Comparison of ENCODE assay signal across 19 cellular contexts in genomic region chr2:24958411-24958935, GRCh38. TPM values are rescaled to one million over a fixed set of nuclear protein-coding genes. Genes with fewer than 3 reads are reported as not detected.
A peak's percentile ranks its signal among the peaks of the same experiment; 100 is the strongest.
DNase-seq lines count a peak whose midpoint lies in the region; ATAC-seq, FAIRE-seq and TF ChIP-seq lines count a peak whose summit lies in the region.
"Had no signal": no experiment of that assay in that cellular context is flagged by ENCODE, and none has a peak within 500 bp of the region (broad histone marks: within the 10 kb centered on the region; RNA-seq: fewer than 3 reads in every experiment).

No MANE protein-coding gene starts in this region.

- H3K27ac ChIP-seq in K562 (ENCODE audit: extremely low read depth, low read depth, low read length) (no peak overlapping the region), endothelial cell of umbilical vein (ENCODE audit: insufficient read depth, low read depth, low read length) (no peak overlapping the region)
- H3K27ac ChIP-seq: GM23248 had no signal

- no peaks in the 10 kb centered on the region for H4K20me1 ChIP-seq in K562 (replicated peaks; ENCODE audit: control insufficient read depth, insufficient read depth, low read length)
- H4K20me1 ChIP-seq in endothelial cell of umbilical vein (replicated peaks; ENCODE audit: control insufficient read depth, extremely low read depth, insufficient read depth, low read length): no peaks in the 10 kb centered on the region

- H3K79me2 ChIP-seq in K562 (ENCODE audit: control insufficient read depth, insufficient read depth, low read length): no peaks in the 10 kb centered on the region
- H3K79me2 ChIP-seq in endothelial cell of umbilical vein (ENCODE audit: control insufficient read depth, insufficient read depth, low read length): no peaks in the 10 kb centered on the region

- H3K4me1 ChIP-seq in K562 (replicated peaks in 1 of 2; ENCODE audit: control insufficient read depth in 2 of 2, insufficient read depth in 2 of 2, low read length in 2 of 2) (no peaks in the 10 kb centered on the region), endothelial cell of umbilical vein (ENCODE audit: control insufficient read depth, extremely low read depth, insufficient read depth, low read length) (no peaks in the 10 kb centered on the region)

- H3K27me3 ChIP-seq in K562 (ENCODE audit: control insufficient read depth in 2 of 2, insufficient read depth in 2 of 2, low read length in 2 of 2) (no peaks in the 10 kb centered on the region), endothelial cell of umbilical vein (ENCODE audit: control insufficient read depth in 2 of 2, insufficient read depth in 2 of 2, low read length in 2 of 2) (no peaks in the 10 kb centered on the region)

- ATAC-seq in T-helper 17 cell (no peak), K562 (no peak), GM21367 (IDR thresholded peaks at IDR 0.05; ENCODE audit: unreplicated experiment) (no peak)

- no peaks in the 10 kb centered on the region for H3K27me3 Mint-ChIP-seq in T-helper 17 cell
- H3K27me3 Mint-ChIP-seq: CD4-positive, alpha-beta memory T cell had no signal

- DNase-seq in T-helper 17 cell (no peak), K562 (ENCODE audit: extremely low read depth in 1 of 4, low spot score in 3 of 4) (no peak), endothelial cell of umbilical vein (ENCODE audit: low read depth, low spot score) (peak; percentile 74), pulmonary artery endothelial cell (ENCODE audit: low read depth, low spot score) (peak; percentile 22), GM12891 (ENCODE audit: insufficient read length, low spot score) (no peak)
- no peak for DNase-seq in activated T-cell treated with anti-CD3 and anti-CD28 coated beads, Interleukin-2, amount 50 U/mL, for 1 hour
- DNase-seq: C1 segment of cervical spinal cord; Calu3; CD4-positive, alpha-beta memory T cell; COR-L47; DMS53; DMS79 treated with DMSO at 0.1 percent for 48 hours; GF-D8; GM23248; H7; HCEC 1CT had no signal

- peaks cover 29% of the 10 kb centered on the region for H3K36me3 Mint-ChIP-seq in T-helper 17 cell (ENCODE audit: low read depth)

- peaks cover 22% of the 10 kb centered on the region for H3K4me1 Mint-ChIP-seq in T-helper 17 cell

- H3K36me3 ChIP-seq in K562 (ENCODE audit: control insufficient read depth, insufficient read depth, low read length): peaks cover 55% of the 10 kb centered on the region
- H3K36me3 ChIP-seq in endothelial cell of umbilical vein (ENCODE audit: control insufficient read depth in 2 of 2, extremely low read depth in 1 of 2, insufficient read depth in 2 of 2, low read length in 2 of 2): peaks cover 4 to 12% of the 10 kb centered on the region in 2 experiments

- no peak for TF ChIP-seq CTCF in K562 (IDR thresholded peaks at IDR 0.05 in 2 of 3, conservative IDR thresholded peaks at IDR 0.05 in 1 of 3; ENCODE audit: insufficient read depth in 2 of 3, low read depth in 1 of 3, low read length in 3 of 3)
- TF ChIP-seq CTCF in endothelial cell of umbilical vein (IDR thresholded peaks at IDR 0.05; ENCODE audit: extremely low read depth in 1 of 2, insufficient read depth in 1 of 2, low read depth in 1 of 2, low read length in 2 of 2): no peak

- CTCF ChIA-PET in K562 (lab: Yijun Ruan, JAX; ENCODE audit: low intra/inter-chr PET ratio) (no interaction called here), endothelial cell of umbilical vein (lab: Charles Lee) (interaction anchor here (1.3 kb wide), 1 partner anchor 12 kb away, joined by 3 read pairs; no protein-coding TSS in a partner anchor)

- no peak for TF ChIP-seq EP300 in K562 (IDR thresholded peaks at IDR 0.05; ENCODE audit: low read length)

- WGBS in K562 (ENCODE audit: insufficient coverage, low coverage, missing lambda C conversion rate): 74% methylated on average over 3 of the region's 3 CpGs

- H3K27ac Mint-ChIP-seq in T-helper 17 cell: peak overlapping the region; percentile 55

- no peak for TF ChIP-seq POLR2A in K562 (conservative IDR thresholded peaks at IDR 0.05)
- no peak for TF ChIP-seq POLR2A in endothelial cell of umbilical vein (IDR thresholded peaks at IDR 0.05; ENCODE audit: low read depth, low read length)
- TF ChIP-seq POLR2A in GM12891 (IDR thresholded peaks at IDR 0.05; ENCODE audit: low read depth, low read length): no peak

- in situ Hi-C loops in K562 (cut with MboI): no loop called here

- dilution Hi-C loops in endothelial cell of umbilical vein (cut with MboI; ENCODE audit: extremely low pct_ligation_motif_present, low sequenced_read_pairs): no loop called here

- H3K4me3 Mint-ChIP-seq in T-helper 17 cell: no peak overlapping the region
- H3K4me3 Mint-ChIP-seq: CD4-positive, alpha-beta memory T cell had no signal

- no peak overlapping the region for H3K4me2 ChIP-seq in K562 (ENCODE audit: insufficient read depth, low read length)
- H3K4me2 ChIP-seq in endothelial cell of umbilical vein (ENCODE audit: insufficient read depth, low read length): no peak overlapping the region

- no TSS peak for BruUV-seq in K562 (replicated peaks; lab: Mats Ljungman, UMichigan)
- BruUV-seq in endothelial cell of umbilical vein (replicated peaks; lab: Mats Ljungman, UMichigan): no TSS peak

- no peaks in the 10 kb centered on the region for H3K9me1 ChIP-seq in K562 (ENCODE audit: control insufficient read depth, insufficient read depth, low read length)
- H3K9me1 ChIP-seq in endothelial cell of umbilical vein (replicated peaks; ENCODE audit: control insufficient read depth, extremely low read depth, insufficient read depth, low read length): no peaks in the 10 kb centered on the region

- no peak for TF ChIP-seq RAD21 in K562 (CRISPR knock-in tag; conservative IDR thresholded peaks at IDR 0.05 in 1 of 2, IDR thresholded peaks at IDR 0.05 in 1 of 2)

- H3K9ac ChIP-seq in K562 (ENCODE audit: insufficient read depth in 1 of 2, low read depth in 2 of 2, low read length in 2 of 2) (no peak overlapping the region), endothelial cell of umbilical vein (replicated peaks; ENCODE audit: extremely low read depth, insufficient read depth, low read length) (no peak overlapping the region)
- H3K9ac ChIP-seq: GM23248 had no signal

- peaks cover 6% of the 10 kb centered on the region for H3K9me3 ChIP-seq in T-helper 17 cell (ENCODE audit: control insufficient read depth, low read length, poor library complexity, severe bottlenecking)
- no peaks in the 10 kb centered on the region for H3K9me3 ChIP-seq in K562 (replicated peaks; ENCODE audit: control insufficient read depth, insufficient read depth, low read depth, low read length)
- H3K9me3 ChIP-seq in endothelial cell of umbilical vein (replicated peaks; ENCODE audit: control insufficient read depth, insufficient read depth, low read length): no peaks in the 10 kb centered on the region

- POLR2A ChIA-PET in K562 (lab: Yijun Ruan, JAX): interaction anchor here (0.8 kb wide), 2 partner anchors 13 to 175 kb away, joined by 3 to 5 read pairs; no protein-coding TSS in a partner anchor
- POLR2A ChIA-PET in endothelial cell of umbilical vein (lab: Charles Lee): no interaction called here

- no peak overlapping the region for H2AFZ ChIP-seq in K562 (ENCODE audit: low read depth, low read length)
- H2AFZ ChIP-seq in endothelial cell of umbilical vein (ENCODE audit: low read depth, low read length): no peak overlapping the region
- H2AFZ ChIP-seq: GM23248 had no signal

- no peak for FAIRE-seq in K562 (lab: Jason Lieb, UNC)
- FAIRE-seq in endothelial cell of umbilical vein (lab: Jason Lieb, UNC): peak; percentile 68
- no peak for FAIRE-seq in GM12891 (lab: Jason Lieb, UNC)
- FAIRE-seq: GM12892, H1 had no signal

- intact Hi-C loops in K562 (cut with micrococcal nuclease): no loop called here
- intact Hi-C loops in endothelial cell of umbilical vein (cut with micrococcal nuclease): no loop called here

- H3K4me3 ChIP-seq in K562 (no peak overlapping the region), endothelial cell of umbilical vein (replicated peaks in 1 of 3; ENCODE audit: insufficient read depth in 1 of 3, low read depth in 1 of 3, low read length in 3 of 3) (no peak overlapping the region)
- H3K4me3 ChIP-seq: GM23248 had no signal

RNA-seq across cellular contexts. Expression of gene DNAJC27, which starts 13.3 kb away (rescaled TPM):
- 10 to 100 TPM; 15.7 to 19.2 TPM for total RNA-seq in T-helper 17 cell
- total RNA-seq in K562 (2011; cell fraction: chromatin; rRNA removed; ENCODE audit: low replicate concordance): 4.1 and 14.7 TPM in 2 replicates
- 4.2 and 4.5 TPM in 2 replicates for total RNA-seq in K562 (2011; cell fraction: nucleolus; rRNA removed)
- total RNA-seq in K562 (2011; cell fraction: nucleoplasm; rRNA removed): 8.4 and 12.7 TPM in 2 replicates
- total RNA-seq in K562 (2014; rRNA removed): 1.6 and 3.0 TPM in 2 replicates
- 3.2 TPM in 2 replicates for total RNA-seq in K562 (2014; rRNA removed; fragmentation: Illumina TruSeq; extraction: Trizol)
- total RNA-seq in K562 (2015; rRNA removed; fragmentation: Illumina TruSeq; extraction: Trizol): 2.8 and 4.0 TPM in 2 replicates
- total RNA-seq in K562 (2021): 2.4 and 2.8 TPM in 2 replicates
- polyA plus RNA-seq in K562 (2011; rRNA removed): 3.8 and 4.3 TPM in 2 replicates
- polyA plus RNA-seq in K562 (2011; cell fraction: cytosol; rRNA removed): 0.60 and 2.4 TPM in 2 replicates
- polyA plus RNA-seq in K562 (2011; cell fraction: nucleus; rRNA removed): 6.5 and 7.5 TPM in 2 replicates
- polyA plus RNA-seq in K562 (2012): 1.3 and 1.8 TPM in 2 replicates
- polyA plus RNA-seq in K562 (2014; fragmentation: Illumina TruSeq; extraction: Trizol): 2.3 and 3.0 TPM in 2 replicates
- 1 to 10 TPM in 1 of 2 experiments, under 1 TPM in 1; 0.53 to 1.1 TPM for polyA plus RNA-seq in K562 (2014; fragmentation: Nextera tagmentation; extraction: Ambion mirVana)
- 3.2 and 5.9 TPM in 2 replicates for polyA plus RNA-seq in K562 (2014; rRNA removed)
- 4.4 and 10.4 TPM in 2 replicates for polyA minus RNA-seq in K562 (2011; rRNA and poly(A)+ RNA removed)
- 0.46 and 2.7 TPM in 2 replicates for polyA minus RNA-seq in K562 (2011; cell fraction: cytosol; rRNA and poly(A)+ RNA removed)
- 6.6 and 8.4 TPM in 2 replicates for polyA minus RNA-seq in K562 (2011; cell fraction: nucleus; rRNA and poly(A)+ RNA removed)
- 3.2 and 3.9 TPM in 2 replicates for total RNA-seq in endothelial cell of umbilical vein
- polyA plus RNA-seq in endothelial cell of umbilical vein: 1.1 and 1.3 TPM in 2 replicates
- polyA plus RNA-seq in endothelial cell of umbilical vein (2011; cell fraction: cytosol; rRNA removed): 1.1 and 1.3 TPM in 2 replicates
- polyA plus RNA-seq in endothelial cell of umbilical vein (2011; cell fraction: nucleus; rRNA removed): 3.5 and 6.2 TPM in 2 replicates
- 1.3 TPM in 2 replicates for polyA plus RNA-seq in endothelial cell of umbilical vein (2012)
- polyA minus RNA-seq in endothelial cell of umbilical vein: 3.0 and 6.0 TPM in 2 replicates
- polyA minus RNA-seq in endothelial cell of umbilical vein (2011; cell fraction: cytosol; rRNA and poly(A)+ RNA removed): 1.9 TPM
- polyA minus RNA-seq in endothelial cell of umbilical vein (2011; cell fraction: nucleus; rRNA and poly(A)+ RNA removed): 5.4 and 7.0 TPM in 2 replicates
- total RNA-seq in pulmonary artery endothelial cell: 2.2 and 2.4 TPM in 2 replicates
- 1.2 TPM for polyA plus RNA-seq in GM12891 (2012; ENCODE audit: low read depth, missing spikeins)

RNA-seq across cellular contexts. Expression of gene ADCY3, which starts 38.4 kb away (rescaled TPM):
- total RNA-seq in T-helper 17 cell (10 to 100 TPM; 40.7 to 59.3 TPM), K562 (2014; rRNA removed) (21.8 and 34.0 TPM in 2 replicates), K562 (2014; rRNA removed; fragmentation: Illumina TruSeq; extraction: Trizol) (23.8 and 26.3 TPM in 2 replicates), K562 (2015; rRNA removed; fragmentation: Illumina TruSeq; extraction: Trizol) (20.2 and 21.5 TPM in 2 replicates), K562 (2021) (51.5 and 54.8 TPM in 2 replicates), endothelial cell of umbilical vein (54.0 and 54.4 TPM in 2 replicates), pulmonary artery endothelial cell (30.8 and 35.0 TPM in 2 replicates)
- total RNA-seq in K562 (2011; cell fraction: chromatin; rRNA removed; ENCODE audit: low replicate concordance): 110 and 220 TPM in 2 replicates
- 147 and 161 TPM in 2 replicates for total RNA-seq in K562 (2011; cell fraction: nucleolus; rRNA removed)
- total RNA-seq in K562 (2011; cell fraction: nucleoplasm; rRNA removed): 106 and 109 TPM in 2 replicates
- polyA plus RNA-seq in K562 (2011; rRNA removed) (36.6 and 39.0 TPM in 2 replicates), K562 (2014; fragmentation: Illumina TruSeq; extraction: Trizol) (42.6 and 45.5 TPM in 2 replicates), K562 (2014; fragmentation: Nextera tagmentation; extraction: Ambion mirVana) (1 to 10 TPM; 1.5 to 2.6 TPM), K562 (2014; rRNA removed) (40.9 and 47.0 TPM in 2 replicates), endothelial cell of umbilical vein (61.3 and 71.7 TPM in 2 replicates)
- polyA plus RNA-seq in K562 (2011; cell fraction: cytosol; rRNA removed): 34.9 and 56.0 TPM in 2 replicates
- polyA plus RNA-seq in K562 (2011; cell fraction: nucleus; rRNA removed): 171 and 243 TPM in 2 replicates
- 27.9 and 41.6 TPM in 2 replicates for polyA plus RNA-seq in K562 (2012)
- 47.4 and 65.5 TPM in 2 replicates for polyA minus RNA-seq in K562 (2011; rRNA and poly(A)+ RNA removed)
- polyA minus RNA-seq in K562 (2011; cell fraction: cytosol; rRNA and poly(A)+ RNA removed): 22.6 and 27.7 TPM in 2 replicates
- polyA minus RNA-seq in K562 (2011; cell fraction: nucleus; rRNA and poly(A)+ RNA removed): 45.9 and 47.4 TPM in 2 replicates
- 48.1 and 52.9 TPM in 2 replicates for polyA plus RNA-seq in endothelial cell of umbilical vein (2011; cell fraction: cytosol; rRNA removed)
- 111 and 115 TPM in 2 replicates for polyA plus RNA-seq in endothelial cell of umbilical vein (2011; cell fraction: nucleus; rRNA removed)
- 49.6 and 78.8 TPM in 2 replicates for polyA plus RNA-seq in endothelial cell of umbilical vein (2012)
- 85.5 and 98.2 TPM in 2 replicates for polyA minus RNA-seq in endothelial cell of umbilical vein
- polyA minus RNA-seq in endothelial cell of umbilical vein (2011; cell fraction: cytosol; rRNA and poly(A)+ RNA removed): 57.6 TPM
- polyA minus RNA-seq in endothelial cell of umbilical vein (2011; cell fraction: nucleus; rRNA and poly(A)+ RNA removed): 25.6 and 36.5 TPM in 2 replicates
- polyA plus RNA-seq in GM12891 (2012; ENCODE audit: low read depth, missing spikeins): 95.3 TPM

Comparison
In these comparisons a context has a peak if more than half of its experiments do, and no peak if none do; other contexts are left out.
1. DNase-seq: peak in endothelial cell of umbilical vein (single experiment) and pulmonary artery endothelial cell (single experiment); none in T-helper 17 cell (0 of 3), K562 (0 of 4), activated T-cell treated with anti-CD3 and anti-CD28 coated beads, Interleukin-2, amount 50 U/mL, for 1 hour (single experiment) and GM12891 (single experiment).